ENCODE assay signal across 8 cellular contexts in the genomic region with DNA sequence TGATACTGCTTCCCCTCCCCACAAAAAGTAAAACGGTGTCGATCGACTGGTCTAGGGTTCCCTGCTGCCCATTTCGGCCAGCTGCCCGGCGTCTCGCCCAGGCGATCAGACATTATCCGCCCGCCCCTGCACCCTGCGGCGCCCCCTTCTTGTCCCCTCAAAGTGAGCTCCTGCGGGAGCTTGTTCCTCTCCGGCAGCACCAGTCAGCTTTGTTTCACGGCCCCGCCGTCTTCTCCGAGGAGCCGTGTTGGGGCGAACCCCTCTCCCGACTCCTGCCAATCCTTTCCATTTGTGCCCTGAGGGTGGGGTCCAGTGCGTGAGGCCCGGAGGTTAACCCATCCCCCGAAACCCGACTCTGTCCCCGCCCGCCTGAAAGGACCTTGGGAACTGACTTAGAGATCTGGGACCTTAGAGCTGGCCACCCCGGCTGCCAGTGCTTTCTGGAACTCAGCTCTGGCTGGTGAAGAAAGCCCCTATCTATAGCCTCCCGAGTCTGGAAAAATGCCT. TPM values are rescaled to one million over a fixed set of nuclear protein-coding genes. Genes with fewer than 3 reads are reported as not detected.
DNase-seq lines count a peak whose midpoint lies in the region; ATAC-seq and TF ChIP-seq lines count a peak whose summit lies in the region.

No MANE protein-coding gene starts in this region.

- no peaks in the 10 kb centered on the region for H3K27me3 Mint-ChIP-seq in mesothelial cell of epicardium (ENCODE audit: low read depth)
- no peaks in the 10 kb centered on the region for H3K27me3 Mint-ChIP-seq in stimulated activated naive B cell treated with anti-CD40 and anti-IgM and Interleukin-4, amounts not matched to agents 10 μg/mL and 1 μg/mL and 100 μg/mL, for 72 hours

- H3K4me1 Mint-ChIP-seq in mesothelial cell of epicardium: peaks cover 30% of the 10 kb centered on the region
- H3K4me1 Mint-ChIP-seq in stimulated activated naive B cell treated with anti-CD40 and anti-IgM and Interleukin-4, amounts not matched to agents 10 μg/mL and 1 μg/mL and 100 μg/mL, for 72 hours: peaks cover 17 to 55% of the 10 kb centered on the region in 2 donors

- peak; percentile 14 for ATAC-seq in GM19035 (IDR thresholded peaks at IDR 0.05; ENCODE audit: unreplicated experiment)
- ATAC-seq in stimulated activated naive B cell treated with anti-CD40 and anti-IgM and Interleukin-4, amounts not matched to agents 10 μg/mL and 1 μg/mL and 100 μg/mL, for 72 hours (replicated peaks): peak; percentile 2 to 8
- ATAC-seq in GM18868 (IDR thresholded peaks at IDR 0.05; ENCODE audit: unreplicated experiment): no peak

- peak overlapping the region; percentile 98 for H3K4me3 ChIP-seq in epithelial cell of proximal tubule (ENCODE audit: low read depth, low read length)

- peak overlapping the region; percentile 97 for H3K4me3 Mint-ChIP-seq in mesothelial cell of epicardium
- H3K4me3 Mint-ChIP-seq in stimulated activated naive B cell treated with anti-CD40 and anti-IgM and Interleukin-4, amounts not matched to agents 10 μg/mL and 1 μg/mL and 100 μg/mL, for 72 hours: peak overlapping the region; percentile 95 to 96

- peaks cover 3% of the 10 kb centered on the region for H3K9me3 Mint-ChIP-seq in mesothelial cell of epicardium
- no peaks in the 10 kb centered on the region for H3K9me3 Mint-ChIP-seq in stimulated activated naive B cell treated with anti-CD40 and anti-IgM and Interleukin-4, amounts not matched to agents 10 μg/mL and 1 μg/mL and 100 μg/mL, for 72 hours

- peak overlapping the region; percentile 99 for H3K27ac Mint-ChIP-seq in mesothelial cell of epicardium
- peak overlapping the region; percentile 99 for H3K27ac Mint-ChIP-seq in stimulated activated naive B cell treated with anti-CD40 and anti-IgM and Interleukin-4, amounts not matched to agents 10 μg/mL and 1 μg/mL and 100 μg/mL, for 72 hours

- peaks cover 11% of the 10 kb centered on the region for H3K36me3 Mint-ChIP-seq in mesothelial cell of epicardium
- peaks cover 19 to 21% of the 10 kb centered on the region in 2 donors for H3K36me3 Mint-ChIP-seq in stimulated activated naive B cell treated with anti-CD40 and anti-IgM and Interleukin-4, amounts not matched to agents 10 μg/mL and 1 μg/mL and 100 μg/mL, for 72 hours

- TF ChIP-seq CTCF in epithelial cell of proximal tubule (conservative IDR thresholded peaks at IDR 0.05; ENCODE audit: low read depth, low read length): no peak
- no peak for TF ChIP-seq CTCF in mesothelial cell of epicardium (IDR thresholded peaks at IDR 0.05; ENCODE audit: unreplicated experiment)

- DNase-seq in A172 (ENCODE audit: low spot score) (peak; percentile 35), NCI-H748 (lab: John Stamatoyannopoulos, UW; ENCODE audit: unreplicated experiment) (peak; percentile 61), activated T-cell treated with anti-CD3 and anti-CD28 coated beads for 4 hours (peak; percentile 5), epithelial cell of proximal tubule (ENCODE audit: low read depth) (no peak), mesothelial cell of epicardium (ENCODE audit: low spot score in 2 of 2, unreplicated experiment in 2 of 2) (peak; percentile 26 to 64)
- DNase-seq in stimulated activated naive B cell treated with anti-CD40 and anti-IgM and Interleukin-4, amounts not matched to agents 10 μg/mL and 1 μg/mL and 100 μg/mL, for 72 hours: peak; percentile 21

RNA-seq across cellular contexts. Expression of a gene that starts 0.5 kb away (rescaled TPM):
- 36.6 and 44.0 TPM in 2 replicates for total RNA-seq in A172 (2014; rRNA removed; shearing (Covaris generic))
- total RNA-seq in epithelial cell of proximal tubule: 32.2 and 32.8 TPM in 2 replicates
- 66.3 to 71.9 TPM (median 69.1 TPM) in 3 replicates for total RNA-seq in mesothelial cell of epicardium

RNA-seq across cellular contexts. Expression of a gene that starts 4.9 kb away (rescaled TPM):
- 2.5 and 5.2 TPM in 2 replicates for total RNA-seq in A172 (2014; rRNA removed; shearing (Covaris generic))
- total RNA-seq in epithelial cell of proximal tubule: 0.06 and 0.43 TPM in 2 replicates
- 4.8 to 5.1 TPM (median 5.0 TPM) in 3 replicates for total RNA-seq in mesothelial cell of epicardium

RNA-seq across cellular contexts. Expression of a gene that starts 39.8 kb away (rescaled TPM):
- total RNA-seq in A172 (2014; rRNA removed; shearing (Covaris generic)): 68.4 and 70.6 TPM in 2 replicates
- total RNA-seq in epithelial cell of proximal tubule (28.5 and 58.7 TPM in 2 replicates), mesothelial cell of epicardium (22.2 to 24.9 TPM (median 22.6 TPM) in 3 replicates)
